In genomic region chr11:120400564-120401364, GRCh38 we compare ENCODE assay signal across 10 cellular contexts.
DNase-seq lines count a peak whose midpoint lies in the region; ATAC-seq, FAIRE-seq and TF ChIP-seq lines count a peak whose summit lies in the region.
"Had no signal": no experiment of that assay in that cellular context is flagged by ENCODE, and none has a peak within 500 bp of the region (broad histone marks: within the 10 kb centered on the region; RNA-seq: fewer than 3 reads in every experiment).

No MANE protein-coding gene starts in this region.

- peaks cover 2% of the 10 kb centered on the region for H3K4me1 Mint-ChIP-seq in activated CD8-positive, alpha-beta T cell treated with anti-CD3 and anti-CD28 coated beads for 36 hours (ENCODE audit: low read depth)

- H3K27me3 ChIP-seq in adipocyte (replicated peaks; ENCODE audit: control insufficient read depth, insufficient read depth, low read length), result no peaks in the 10 kb centered on the region

- H3K4me3 ChIP-seq in adipocyte (ENCODE audit: low read length), result peak overlapping the region; percentile 74

- no peak for ATAC-seq in activated CD8-positive, alpha-beta T cell treated with anti-CD3 and anti-CD28 coated beads for 36 hours
- no peak for ATAC-seq in HG03520 (IDR thresholded peaks at IDR 0.05; ENCODE audit: unreplicated experiment)

- CTCF ChIA-PET in activated CD8-positive, alpha-beta T cell treated with anti-CD3 and anti-CD28 coated beads for 36 hours (lab: Charles Lee), result interaction anchor here (1.0 to 1.7 kb wide), 5 partner anchors 8 to 98 kb away, joined by 3 to 5 read pairs (median 4); no protein-coding TSS in a partner anchor

- peak; percentile 74 for FAIRE-seq in islet of Langerhans (lab: Jason Lieb, UNC)
- no peak for FAIRE-seq in urothelium cell line (lab: Jason Lieb, UNC)

- H3K27ac Mint-ChIP-seq in activated CD8-positive, alpha-beta T cell treated with anti-CD3 and anti-CD28 coated beads for 36 hours, result no peak overlapping the region
- H3K27ac Mint-ChIP-seq: activated B cell treated with CpG ODN at 0.5 μM for 24 hours, B cell had no signal

- POLR2A ChIA-PET in activated CD8-positive, alpha-beta T cell treated with anti-CD3 and anti-CD28 coated beads for 36 hours (lab: Charles Lee), result no interaction called here

- intact Hi-C loops in activated CD8-positive, alpha-beta T cell treated with anti-CD3 and anti-CD28 coated beads for 36 hours (cut with micrococcal nuclease), result no loop called here

- H3K9me3 ChIP-seq in adipocyte (ENCODE audit: control insufficient read depth, low read length), result no peaks in the 10 kb centered on the region

- H3K9ac ChIP-seq in adipocyte (ENCODE audit: low read length), result peak overlapping the region; percentile 61

- H3K4me3 Mint-ChIP-seq in activated CD8-positive, alpha-beta T cell treated with anti-CD3 and anti-CD28 coated beads for 36 hours, result no peak overlapping the region
- H3K4me3 Mint-ChIP-seq: activated B cell treated with CpG ODN at 0.5 μM for 24 hours, B cell had no signal

- DNase-seq in NCI-H510A treated with DMSO at 0.1 percent for 48 hours (lab: John Stamatoyannopoulos, UW) (peak; percentile 69), NCI-H510A (lab: John Stamatoyannopoulos, UW) (no peak), adipocyte (ENCODE audit: low read depth) (peak; percentile 97), urothelium cell line (ENCODE audit: low spot score) (peak; percentile 64), medulla oblongata (ENCODE audit: extremely low spot score) (no peak)
- no peak for DNase-seq in activated CD8-positive, alpha-beta T cell treated with anti-CD3 and anti-CD28 coated beads for 36 hours
- DNase-seq: activated B cell treated with CpG ODN at 0.5 μM for 24 hours had no signal

- TF ChIP-seq CTCF in activated CD8-positive, alpha-beta T cell treated with anti-CD3 and anti-CD28 coated beads for 36 hours (IDR thresholded peaks at IDR 0.05), result no peak

- peaks cover 40% of the 10 kb centered on the region for H3K4me1 ChIP-seq in adipocyte (ENCODE audit: control insufficient read depth, insufficient read depth, low read length)

- peaks cover 27% of the 10 kb centered on the region for H3K27me3 Mint-ChIP-seq in activated CD8-positive, alpha-beta T cell treated with anti-CD3 and anti-CD28 coated beads for 36 hours
- H3K27me3 Mint-ChIP-seq: activated B cell treated with CpG ODN at 0.5 μM for 24 hours had no signal

- H3K36me3 ChIP-seq in adipocyte (ENCODE audit: control insufficient read depth, insufficient read depth, low read length, severe bottlenecking), result no peaks in the 10 kb centered on the region

- H3K9me3 Mint-ChIP-seq in activated CD8-positive, alpha-beta T cell treated with anti-CD3 and anti-CD28 coated beads for 36 hours, result no peaks in the 10 kb centered on the region
- H3K9me3 Mint-ChIP-seq: activated B cell treated with CpG ODN at 0.5 μM for 24 hours had no signal

- H3K36me3 Mint-ChIP-seq in activated CD8-positive, alpha-beta T cell treated with anti-CD3 and anti-CD28 coated beads for 36 hours (ENCODE audit: low read depth), result no peaks in the 10 kb centered on the region

Comparison
In these comparisons a context has a peak if more than half of its experiments do, and no peak if none do; other contexts are left out.
1. DNase-seq: peak in NCI-H510A treated with DMSO at 0.1 percent for 48 hours (single experiment), adipocyte (single experiment) and urothelium cell line (single experiment); none in NCI-H510A (single experiment), activated CD8-positive, alpha-beta T cell treated with anti-CD3 and anti-CD28 coated beads for 36 hours (single experiment) and medulla oblongata (single experiment).